ENCODE assay signal across 8 cellular contexts in genomic region chr15:79310985-79311900, GRCh38. TPM values are rescaled to one million over a fixed set of nuclear protein-coding genes. Genes with fewer than 3 reads are reported as not detected.
A peak's percentile ranks its signal among the peaks of the same experiment; 100 is the strongest.
DNase-seq lines count a peak whose midpoint lies in the region; ATAC-seq, FAIRE-seq and TF ChIP-seq lines count a peak whose summit lies in the region.

Gene TMED3, plus strand, starts transcription at chr15:79311112. Its CDS starts 138 bp downstream, at chr15:79311250.

- H3K27me3 ChIP-seq in OCI-LY1 (ENCODE audit: insufficient read depth, low read length), result no peaks in the 10 kb centered on the region

- FAIRE-seq in D721Med (lab: Jason Lieb, UNC), result no peak

- H3K9ac ChIP-seq in OCI-LY1 (ENCODE audit: low read length), result peak within 1 kb of the TSS; percentile 95

- peak within 1 kb of the TSS; percentile 88 for H3K4me3 ChIP-seq in OCI-LY1 (ENCODE audit: low read depth, low read length, poor library complexity, severe bottlenecking)

- no peaks in the 10 kb centered on the region for H3K9me2 ChIP-seq in OCI-LY1 (ENCODE audit: low read depth, low read length)

- H3K36me3 ChIP-seq in OCI-LY1 (ENCODE audit: insufficient read depth, low read length), result peaks cover 37% of the 10 kb centered on the region

- peaks cover 14% of the 10 kb centered on the region; the same call in 1 of the 2 replicates for H3K79me2 ChIP-seq in OCI-LY1 (ENCODE audit: insufficient read depth, low read length)

- DNase-seq in D721Med (ENCODE audit: insufficient read length, low spot score), result peak; percentile 98
- DNase-seq in HT1080 (ENCODE audit: low read depth), result peak; percentile 89
- peak; percentile 90 for DNase-seq in activated CD8-positive, alpha-beta memory T cell treated with anti-CD3 and anti-CD28 coated beads, Interleukin-2, amount 50 U/mL, for 48 hours
- DNase-seq in epithelial cell of prostate (ENCODE audit: low read depth, low spot score), result peak; percentile 22
- peak; percentile 78 for DNase-seq in mucosa of gallbladder (ENCODE audit: low spot score)
- DNase-seq in stimulated activated CD8-positive, alpha-beta memory T cell treated with anti-CD3 and anti-CD28 coated beads, Interleukin-4, amount 100 ng/mL, for 24 hours (ENCODE audit: low read depth), result peak; percentile 72

- H3K9me3 ChIP-seq in OCI-LY1 (ENCODE audit: low read length), result no peaks in the 10 kb centered on the region

- H2AFZ ChIP-seq in OCI-LY1 (ENCODE audit: low read length), result peak within 1 kb of the TSS; percentile 92

- TF ChIP-seq CTCF in D721Med (IDR thresholded peaks at IDR 0.05; ENCODE audit: insufficient read depth, missing control alignments) (no peak), OCI-LY1 (IDR thresholded peaks at IDR 0.05; ENCODE audit: low read length) (peak; percentile 34; the same call in 1 of the 2 replicates)

- peak within 1 kb of the TSS; percentile 92 for H3K4me2 ChIP-seq in OCI-LY1 (ENCODE audit: low read length)

- H3F3A ChIP-seq in OCI-LY1 (ENCODE audit: insufficient read depth, low read length), result no peaks in the 10 kb centered on the region

- no peak within 1 kb of the TSS for H3K27ac ChIP-seq in OCI-LY1 (ENCODE audit: low read depth, low read length, poor library complexity, severe bottlenecking)
- peak within 1 kb of the TSS; percentile 50 for H3K27ac ChIP-seq in epithelial cell of prostate

- ATAC-seq in GM21367 (IDR thresholded peaks at IDR 0.05; ENCODE audit: unreplicated experiment), result peak; percentile 91

- H4K20me1 ChIP-seq in OCI-LY1 (ENCODE audit: insufficient read depth, low read length), result no peaks in the 10 kb centered on the region

- H3K4me1 ChIP-seq in OCI-LY1 (ENCODE audit: insufficient read depth, low read length, severe bottlenecking), result peaks cover 16% of the 10 kb centered on the region

RNA-seq across cellular contexts. Expression of gene TMED3, which starts in this region (rescaled TPM):
- total RNA-seq in HT1080 (2014; rRNA removed; shearing (Covaris generic)), result 166 and 168 TPM in 2 replicates
- 154 and 156 TPM in 2 replicates for polyA plus RNA-seq in HT1080 (2015; cell fraction: cytosol; rRNA removed)
- polyA plus RNA-seq in HT1080 (2015; cell fraction: nucleus; rRNA removed), result 69.5 and 71.6 TPM in 2 replicates
- 67.7 TPM for total RNA-seq in mucosa of gallbladder

Comparison
In these comparisons a context has a peak if more than half of its experiments do, and no peak if none do; other contexts are left out.
1. DNase-seq: peak in every context shown above with its lines; median percentile 98 in D721Med; 90 in activated CD8-positive, alpha-beta memory T cell treated with anti-CD3 and anti-CD28 coated beads, Interleukin-2, amount 50 U/mL, for 48 hours; 89 in HT1080; 78 in mucosa of gallbladder; 72 in stimulated activated CD8-positive, alpha-beta memory T cell treated with anti-CD3 and anti-CD28 coated beads, Interleukin-4, amount 100 ng/mL, for 24 hours; 22 in epithelial cell of prostate.